9 cellular contexts compared by ENCODE assay signal in genomic region chr13:46295531-46296464, GRCh38.
DNase-seq lines count a peak whose midpoint lies in the region; FAIRE-seq and TF ChIP-seq lines count a peak whose summit lies in the region.
"Had no signal": no experiment of that assay in that cellular context is flagged by ENCODE, and none has a peak within 500 bp of the region (broad histone marks: within the 10 kb centered on the region; RNA-seq: fewer than 3 reads in every experiment).

No MANE protein-coding gene starts in this region.

- H3K4me1 ChIP-seq in endothelial cell of umbilical vein (ENCODE audit: control insufficient read depth, extremely low read depth, insufficient read depth, low read length): peaks cover 29% of the 10 kb centered on the region

- no peak overlapping the region for H3K4me3 ChIP-seq in endothelial cell of umbilical vein (replicated peaks in 1 of 3; ENCODE audit: insufficient read depth in 1 of 3, low read depth in 1 of 3, low read length in 3 of 3)
- H3K4me3 ChIP-seq: cardiac muscle cell had no signal

- no peak overlapping the region for H2AFZ ChIP-seq in endothelial cell of umbilical vein (ENCODE audit: low read depth, low read length)

- no peaks in the 10 kb centered on the region for H3K9me1 ChIP-seq in endothelial cell of umbilical vein (replicated peaks; ENCODE audit: control insufficient read depth, extremely low read depth, insufficient read depth, low read length)

- dilution Hi-C loops in endothelial cell of umbilical vein (cut with MboI; ENCODE audit: extremely low pct_ligation_motif_present, low sequenced_read_pairs): no loop called here

- no peaks in the 10 kb centered on the region for H3K36me3 ChIP-seq in endothelial cell of umbilical vein (ENCODE audit: control insufficient read depth in 2 of 2, extremely low read depth in 1 of 2, insufficient read depth in 2 of 2, low read length in 2 of 2)
- H3K36me3 ChIP-seq: cardiac muscle cell had no signal

- no peaks in the 10 kb centered on the region for H3K27me3 ChIP-seq in endothelial cell of umbilical vein (ENCODE audit: control insufficient read depth in 2 of 2, insufficient read depth in 2 of 2, low read length in 2 of 2)
- H3K27me3 ChIP-seq: cardiac muscle cell had no signal

- intact Hi-C loops in endothelial cell of umbilical vein (cut with micrococcal nuclease): loop anchor here (2.0 to 5.0 kb wide), 2 partner anchors 15 to 168 kb away; no protein-coding TSS in a partner anchor

- DNase-seq in GM19239 (ENCODE audit: insufficient read length, low spot score): no peak
- peak; percentile 60 for DNase-seq in KBM-7
- DNase-seq in activated CD4-positive, alpha-beta T cell treated with anti-CD3 and anti-CD28 coated beads, Interleukin-2, amount 50 U/mL, for 48 hours: peak; percentile 17 to 38
- peak; percentile 73 for DNase-seq in endothelial cell of umbilical vein (ENCODE audit: low read depth, low spot score)
- DNase-seq in pons (ENCODE audit: low spot score): peak; percentile 77
- DNase-seq in NCI-H345 (lab: John Stamatoyannopoulos, UW): no peak
- DNase-seq in COLO668 (lab: John Stamatoyannopoulos, UW; ENCODE audit: unreplicated experiment): no peak
- no peak for DNase-seq in COR-L47 (lab: John Stamatoyannopoulos, UW)

- in situ Hi-C loops in KBM-7 (cut with MboI; ENCODE audit: low pct_unique_long_range_greater_than_20kb, low sequenced_read_pairs): no loop called here

- H3K27ac ChIP-seq in endothelial cell of umbilical vein (ENCODE audit: insufficient read depth, low read depth, low read length): peak overlapping the region; percentile 29
- H3K27ac ChIP-seq: cardiac muscle cell had no signal

- H3K79me2 ChIP-seq in endothelial cell of umbilical vein (ENCODE audit: control insufficient read depth, insufficient read depth, low read length): no peaks in the 10 kb centered on the region

- no peaks in the 10 kb centered on the region for H4K20me1 ChIP-seq in endothelial cell of umbilical vein (replicated peaks; ENCODE audit: control insufficient read depth, extremely low read depth, insufficient read depth, low read length)

- H3K4me2 ChIP-seq in endothelial cell of umbilical vein (ENCODE audit: insufficient read depth, low read length): peak overlapping the region; percentile 56

- POLR2A ChIA-PET in endothelial cell of umbilical vein (lab: Charles Lee): no interaction called here

- TF ChIP-seq CTCF in endothelial cell of umbilical vein (IDR thresholded peaks at IDR 0.05; ENCODE audit: extremely low read depth in 1 of 2, insufficient read depth in 1 of 2, low read depth in 1 of 2, low read length in 2 of 2): no peak

- no peak for TF ChIP-seq POLR2A in endothelial cell of umbilical vein (IDR thresholded peaks at IDR 0.05; ENCODE audit: low read depth, low read length)

- no peak overlapping the region for H3K9ac ChIP-seq in endothelial cell of umbilical vein (replicated peaks; ENCODE audit: extremely low read depth, insufficient read depth, low read length)

- CTCF ChIA-PET in endothelial cell of umbilical vein (lab: Charles Lee): interaction anchor here (0.6 to 2.1 kb wide), 10 partner anchors 9 to 488 kb away, joined by 3 to 11 read pairs (median 4); no protein-coding TSS in a partner anchor

- FAIRE-seq in GM19239 (lab: Jason Lieb, UNC) (peak; percentile 89), endothelial cell of umbilical vein (lab: Jason Lieb, UNC) (peak; percentile 92)

- no TSS peak for BruUV-seq in endothelial cell of umbilical vein (replicated peaks; lab: Mats Ljungman, UMichigan)

- H3K9me3 ChIP-seq in endothelial cell of umbilical vein (replicated peaks; ENCODE audit: control insufficient read depth, insufficient read depth, low read length): no peaks in the 10 kb centered on the region

TF ChIP-seq in endothelial cell of umbilical vein, 7 proteins besides CTCF, POLR2A, EP300 and RAD21:
- TF ChIP-seq MYC (IDR thresholded peaks at IDR 0.05; ENCODE audit: low read depth, low read length) (no peak), MAX (IDR thresholded peaks at IDR 0.05; ENCODE audit: insufficient read depth, insufficient read length) (peak; percentile 46), EZH2 (IDR thresholded peaks at IDR 0.05; ENCODE audit: borderline replicate concordance, low read depth, low read length, severe bottlenecking) (no peak), GATA2 (IDR thresholded peaks at IDR 0.05; ENCODE audit: insufficient read depth, insufficient read length, low read depth, low read length) (no peak), FOS (IDR thresholded peaks at IDR 0.05; ENCODE audit: borderline replicate concordance, insufficient read depth, low read length) (no peak), JUN (IDR thresholded peaks at IDR 0.05; ENCODE audit: borderline replicate concordance, insufficient read depth, insufficient read length, low read depth) (peak; percentile 15), POLR2AphosphoS5 (IDR thresholded peaks at IDR 0.05; ENCODE audit: insufficient read depth, low read depth, low read length) (no peak)

Comparison
In these comparisons a context has a peak if more than half of its experiments do, and no peak if none do; other contexts are left out.
1. DNase-seq: peak in KBM-7 (single experiment), activated CD4-positive, alpha-beta T cell treated with anti-CD3 and anti-CD28 coated beads, Interleukin-2, amount 50 U/mL, for 48 hours (2 of 2), endothelial cell of umbilical vein (single experiment) and pons (single experiment); none in GM19239 (single experiment), NCI-H345 (single experiment), COLO668 (single experiment) and COR-L47 (single experiment).